10 cellular contexts compared by ENCODE assay signal in genomic region chr16:963913-964695, GRCh38. TPM values are rescaled to one million over a fixed set of nuclear protein-coding genes. Genes with fewer than 3 reads are reported as not detected.
DNase-seq lines count a peak whose midpoint lies in the region; ATAC-seq and TF ChIP-seq lines count a peak whose summit lies in the region.
"Had no signal": no experiment of that assay in that cellular context is flagged by ENCODE, and none has a peak within 500 bp of the region (broad histone marks: within the 10 kb centered on the region; RNA-seq: fewer than 3 reads in every experiment).

No MANE protein-coding gene starts in this region.

- H3K79me2 ChIP-seq in hepatocyte: peaks cover 34% of the 10 kb centered on the region

- peaks cover 19% of the 10 kb centered on the region for H3K4me1 ChIP-seq in hepatocyte (ENCODE audit: insufficient read depth)
- no peaks in the 10 kb centered on the region for H3K4me1 ChIP-seq in right lobe of liver
- H3K4me1 ChIP-seq: A549 had no signal

- ATAC-seq in activated T-helper 17 cell treated with anti-CD3 and anti-CD28 coated beads, Interleukin-2, amount 50 U/mL, for 72 hours (replicated peaks): peak; percentile 58
- no peak for ATAC-seq in right lobe of liver
- ATAC-seq in HG03442 (IDR thresholded peaks at IDR 0.05; ENCODE audit: unreplicated experiment): no peak
- ATAC-seq: A549 had no signal

- peaks cover 34% of the 10 kb centered on the region for H3K36me3 Mint-ChIP-seq in activated CD4-positive, alpha-beta T cell treated with anti-CD3 and anti-CD28 coated beads, Interleukin-2, amount 10 ng/mL, durations not matched to agents 7 days and 5 days (ENCODE audit: low read depth)
- H3K36me3 Mint-ChIP-seq in activated T-helper 17 cell treated with anti-CD3 and anti-CD28 coated beads, Interleukin-2, amount 50 U/mL, for 72 hours (ENCODE audit: low read depth): peaks cover 23% of the 10 kb centered on the region

- H3K27me3 Mint-ChIP-seq in activated CD4-positive, alpha-beta T cell treated with anti-CD3 and anti-CD28 coated beads, Interleukin-2, amount 10 ng/mL, durations not matched to agents 7 days and 5 days: no peaks in the 10 kb centered on the region
- no peaks in the 10 kb centered on the region for H3K27me3 Mint-ChIP-seq in activated T-helper 17 cell treated with anti-CD3 and anti-CD28 coated beads, Interleukin-2, amount 50 U/mL, for 72 hours

- H4K20me1 ChIP-seq in hepatocyte (ENCODE audit: insufficient read depth, poor library complexity, severe bottlenecking): no peaks in the 10 kb centered on the region

- H3K27ac ChIP-seq in hepatocyte (peak overlapping the region; percentile 82), temporal lobe (ENCODE audit: low read depth, low read length) (peak overlapping the region; percentile 66), right lobe of liver (no peak overlapping the region)
- H3K27ac ChIP-seq: A549, suprapubic skin had no signal

- no peak for DNase-seq in activated CD4-positive, alpha-beta T cell treated with anti-CD3 and anti-CD28 coated beads, Interleukin-2, amount 10 ng/mL, durations not matched to agents 7 days and 5 days
- DNase-seq in activated CD4-positive, alpha-beta T cell treated with anti-CD3 and anti-CD28 coated beads for 4 hours: no peak
- no peak for DNase-seq in hepatocyte (ENCODE audit: low spot score)
- no peak for DNase-seq in right lobe of liver
- DNase-seq in DMS 273 treated with DMSO at 0.1 percent for 48 hours (lab: John Stamatoyannopoulos, UW): no peak

- H3K9me3 ChIP-seq in hepatocyte (ENCODE audit: low read depth): no peaks in the 10 kb centered on the region
- no peaks in the 10 kb centered on the region for H3K9me3 ChIP-seq in right lobe of liver
- H3K9me3 ChIP-seq: suprapubic skin had no signal

- peak overlapping the region; percentile 65 for H3K4me2 ChIP-seq in hepatocyte
- H3K4me2 ChIP-seq: A549 had no signal

- H3K9me2 ChIP-seq in hepatocyte (replicated peaks; ENCODE audit: insufficient read depth): no peaks in the 10 kb centered on the region

- H2AFZ ChIP-seq in hepatocyte: no peak overlapping the region

- CTCF ChIA-PET in activated CD4-positive, alpha-beta T cell treated with anti-CD3 and anti-CD28 coated beads, Interleukin-2, amount 10 ng/mL, durations not matched to agents 7 days and 5 days (lab: Charles Lee): interaction anchor here (1.0 to 1.9 kb wide), 3 partner anchors 9 to 35 kb away, joined by 3 to 4 read pairs (median 3); no protein-coding TSS in a partner anchor

- TF ChIP-seq CTCF in hepatocyte (IDR thresholded peaks at IDR 0.05; ENCODE audit: poor library complexity) (no peak), right lobe of liver (IDR thresholded peaks at IDR 0.05) (no peak)

- intact Hi-C loops in right lobe of liver (cut with DNase I): no loop called here

- no peaks in the 10 kb centered on the region for H3K36me3 ChIP-seq in hepatocyte (replicated peaks; ENCODE audit: insufficient read depth, low read depth)
- no peaks in the 10 kb centered on the region for H3K36me3 ChIP-seq in right lobe of liver
- H3K36me3 ChIP-seq: suprapubic skin had no signal

- H3K27ac Mint-ChIP-seq in activated CD4-positive, alpha-beta T cell treated with anti-CD3 and anti-CD28 coated beads, Interleukin-2, amount 10 ng/mL, durations not matched to agents 7 days and 5 days: peak overlapping the region; percentile 95
- peak overlapping the region; percentile 99 for H3K27ac Mint-ChIP-seq in activated T-helper 17 cell treated with anti-CD3 and anti-CD28 coated beads, Interleukin-2, amount 50 U/mL, for 72 hours

- POLR2A ChIA-PET in activated CD4-positive, alpha-beta T cell treated with anti-CD3 and anti-CD28 coated beads, Interleukin-2, amount 10 ng/mL, durations not matched to agents 7 days and 5 days (lab: Charles Lee): interaction anchor here (0.7 kb wide), 1 partner anchor 163 kb away, joined by 4 read pairs; the partner anchor contains the start of gene GNG13

- H3K4me3 Mint-ChIP-seq in activated CD4-positive, alpha-beta T cell treated with anti-CD3 and anti-CD28 coated beads, Interleukin-2, amount 10 ng/mL, durations not matched to agents 7 days and 5 days: peak overlapping the region; percentile 66
- peak overlapping the region; percentile 90 for H3K4me3 Mint-ChIP-seq in activated T-helper 17 cell treated with anti-CD3 and anti-CD28 coated beads, Interleukin-2, amount 50 U/mL, for 72 hours

- peaks cover 42% of the 10 kb centered on the region for H3K4me1 Mint-ChIP-seq in activated CD4-positive, alpha-beta T cell treated with anti-CD3 and anti-CD28 coated beads, Interleukin-2, amount 10 ng/mL, durations not matched to agents 7 days and 5 days
- peaks cover 30% of the 10 kb centered on the region for H3K4me1 Mint-ChIP-seq in activated T-helper 17 cell treated with anti-CD3 and anti-CD28 coated beads, Interleukin-2, amount 50 U/mL, for 72 hours

- 69% methylated on average over 21 of the region's 21 CpGs for WGBS in hepatocyte (ENCODE audit: low lambda C conversion rate, missing lambda C conversion rate)
- WGBS in right lobe of liver (ENCODE audit: insufficient coverage, low coverage, low lambda C conversion rate, missing lambda C conversion rate): 85% methylated on average over 21 of the region's 21 CpGs

- H3K9me3 Mint-ChIP-seq in activated CD4-positive, alpha-beta T cell treated with anti-CD3 and anti-CD28 coated beads, Interleukin-2, amount 10 ng/mL, durations not matched to agents 7 days and 5 days: peaks cover 7% of the 10 kb centered on the region
- peaks cover 10% of the 10 kb centered on the region for H3K9me3 Mint-ChIP-seq in activated T-helper 17 cell treated with anti-CD3 and anti-CD28 coated beads, Interleukin-2, amount 50 U/mL, for 72 hours

- H3K27me3 ChIP-seq in hepatocyte: no peaks in the 10 kb centered on the region
- H3K27me3 ChIP-seq in right lobe of liver: no peaks in the 10 kb centered on the region
- H3K27me3 ChIP-seq: suprapubic skin had no signal

- TF ChIP-seq POLR2A in right lobe of liver (IDR thresholded peaks at IDR 0.05): no peak

- no peak overlapping the region for H3K4me3 ChIP-seq in hepatocyte
- no peak overlapping the region for H3K4me3 ChIP-seq in right lobe of liver
- H3K4me3 ChIP-seq: A549, suprapubic skin had no signal

RNA-seq across cellular contexts. Expression of gene LMF1, which starts 6.7 kb away (rescaled TPM):
- 10 to 100 TPM; 20.5 to 23.0 TPM for total RNA-seq in activated CD4-positive, alpha-beta T cell treated with anti-CD3 and anti-CD28 coated beads, Interleukin-2, amount 10 ng/mL, durations not matched to agents 7 days and 5 days
- 10 to 100 TPM; 12.3 to 17.8 TPM for total RNA-seq in activated T-helper 17 cell treated with anti-CD3 and anti-CD28 coated beads, Interleukin-2, amount 50 U/mL, for 72 hours
- total RNA-seq in hepatocyte (25.8 and 27.2 TPM in 2 replicates), temporal lobe (10.6 TPM), right lobe of liver (10 to 100 TPM; 10.9 to 20.0 (median 13.8) TPM)
- polyA plus RNA-seq in hepatocyte: 29.3 and 34.3 TPM in 2 replicates

RNA-seq across cellular contexts. Expression of gene SOX8, which starts 17.5 kb away (rescaled TPM):
- under 1 TPM; 0.25 to 0.27 TPM for total RNA-seq in activated CD4-positive, alpha-beta T cell treated with anti-CD3 and anti-CD28 coated beads, Interleukin-2, amount 10 ng/mL, durations not matched to agents 7 days and 5 days
- 1 to 10 TPM in 1 of 2 donors, under 1 TPM in 1; 0.35 to 3.8 TPM for total RNA-seq in activated T-helper 17 cell treated with anti-CD3 and anti-CD28 coated beads, Interleukin-2, amount 50 U/mL, for 72 hours
- total RNA-seq in hepatocyte: 2.7 and 3.8 TPM in 2 replicates
- polyA plus RNA-seq in hepatocyte: 3.8 and 4.7 TPM in 2 replicates
- 21.6 TPM for total RNA-seq in temporal lobe
- under 1 TPM in 3 of 6 experiments, not detected in 3; 0.07 to 0.13 (median 0.09) TPM for total RNA-seq in right lobe of liver

Comparison
In these comparisons a context has a peak if more than half of its experiments do, and no peak if none do; other contexts are left out.
1. H3K27ac ChIP-seq: peak in hepatocyte (single experiment) and temporal lobe (single experiment); none in right lobe of liver (0 of 3).